Comparison of ENCODE assay signal across 10 cellular contexts in genomic region chr10:28587970-28588290, GRCh38. TPM values are rescaled to one million over a fixed set of nuclear protein-coding genes. Genes with fewer than 3 reads are reported as not detected.
DNase-seq lines count a peak whose midpoint lies in the region; ATAC-seq and TF ChIP-seq lines count a peak whose summit lies in the region.
"Had no signal": no experiment of that assay in that cellular context is flagged by ENCODE, and none has a peak within 500 bp of the region (broad histone marks: within the 10 kb centered on the region; RNA-seq: fewer than 3 reads in every experiment).

No MANE protein-coding gene starts in this region.

- H3K36me3 ChIP-seq in colonic mucosa: peaks cover 7% of the 10 kb centered on the region
- peaks cover 71% of the 10 kb centered on the region for H3K36me3 ChIP-seq in lower lobe of right lung

- H3K9me3 Mint-ChIP-seq in natural killer cell: no peaks in the 10 kb centered on the region
- no peaks in the 10 kb centered on the region for H3K9me3 Mint-ChIP-seq in natural killer cell treated with Interleukin-12 subunit alpha and Interleukin-12 subunit beta and Interleukin-15 and Interleukin-18, amount 100 ng/mL, for 72 hours

- H3K4me1 ChIP-seq in colonic mucosa (peaks cover 9% of the 10 kb centered on the region), lower lobe of right lung (peaks cover 50% of the 10 kb centered on the region)

- ATAC-seq in natural killer cell: no peak
- no peak for ATAC-seq in natural killer cell treated with Interleukin-12 subunit alpha and Interleukin-12 subunit beta and Interleukin-15 and Interleukin-18, amount 100 ng/mL, for 72 hours
- ATAC-seq in lower lobe of right lung: peak; percentile 71 to 85
- no peak for ATAC-seq in GM21390 (IDR thresholded peaks at IDR 0.05; ENCODE audit: unreplicated experiment)
- ATAC-seq: HCT116 had no signal

- DNase-seq in natural killer cell (no peak), colonic mucosa (no peak), lower lobe of right lung (no peak), UCSD-AML1 (lab: John Stamatoyannopoulos, UW; ENCODE audit: unreplicated experiment) (no peak), germinal center (ENCODE audit: low spot score) (no peak)
- no peak for DNase-seq in natural killer cell treated with Interleukin-12 subunit alpha and Interleukin-12 subunit beta and Interleukin-15 and Interleukin-18, amount 100 ng/mL, for 72 hours (ENCODE audit: low spot score)
- DNase-seq in stimulated activated naive CD4-positive, alpha-beta T cell (lab: John Stamatoyannopoulos, UW): no peak
- DNase-seq: NCI-H1694 had no signal

- H3K4me3 ChIP-seq in colonic mucosa (no peak overlapping the region), lower lobe of right lung (no peak overlapping the region)

- peaks cover 10% of the 10 kb centered on the region for H3K36me3 Mint-ChIP-seq in natural killer cell
- peaks cover 29% of the 10 kb centered on the region for H3K36me3 Mint-ChIP-seq in natural killer cell treated with Interleukin-12 subunit alpha and Interleukin-12 subunit beta and Interleukin-15 and Interleukin-18, amount 100 ng/mL, for 72 hours

- no peak overlapping the region for H3K9ac ChIP-seq in colonic mucosa (ENCODE audit: low read depth in 2 of 2, low read length in 2 of 2)

- H3K27ac ChIP-seq in colonic mucosa: peak overlapping the region; percentile 0
- H3K27ac ChIP-seq in lower lobe of right lung: peak overlapping the region; percentile 53

- no peaks in the 10 kb centered on the region for H3K9me3 ChIP-seq in colonic mucosa
- no peaks in the 10 kb centered on the region for H3K9me3 ChIP-seq in lower lobe of right lung

- H3K27me3 ChIP-seq in colonic mucosa (no peaks in the 10 kb centered on the region), lower lobe of right lung (ENCODE audit: low read depth) (no peaks in the 10 kb centered on the region)

- peak overlapping the region; percentile 60 to 73 for H3K27ac Mint-ChIP-seq in natural killer cell
- peak overlapping the region in 1 of 2 donors; percentile 33 for H3K27ac Mint-ChIP-seq in natural killer cell treated with Interleukin-12 subunit alpha and Interleukin-12 subunit beta and Interleukin-15 and Interleukin-18, amount 100 ng/mL, for 72 hours

- intact Hi-C loops in natural killer cell (cut with micrococcal nuclease) (no loop called here), colonic mucosa (cut with DNase I) (loop anchor here (10.0 kb wide), 1 partner anchor 153 kb away; no protein-coding TSS in a partner anchor), lower lobe of right lung (cut with DNase I) (no loop called here)

- no peaks in the 10 kb centered on the region for H3K27me3 Mint-ChIP-seq in natural killer cell (ENCODE audit: low read depth in 2 of 2)
- no peaks in the 10 kb centered on the region for H3K27me3 Mint-ChIP-seq in natural killer cell treated with Interleukin-12 subunit alpha and Interleukin-12 subunit beta and Interleukin-15 and Interleukin-18, amount 100 ng/mL, for 72 hours

- TF ChIP-seq CTCF in natural killer cell (IDR thresholded peaks at IDR 0.05): no peak
- TF ChIP-seq CTCF in colonic mucosa (IDR thresholded peaks at IDR 0.05): no peak
- peak; percentile 23 for TF ChIP-seq CTCF in lower lobe of right lung (IDR thresholded peaks at IDR 0.05)

- no peak overlapping the region for H3K4me3 Mint-ChIP-seq in natural killer cell
- no peak overlapping the region for H3K4me3 Mint-ChIP-seq in natural killer cell treated with Interleukin-12 subunit alpha and Interleukin-12 subunit beta and Interleukin-15 and Interleukin-18, amount 100 ng/mL, for 72 hours

- peaks cover 51 to 52% of the 10 kb centered on the region in 2 donors for H3K4me1 Mint-ChIP-seq in natural killer cell
- peaks cover 32 to 35% of the 10 kb centered on the region in 2 donors for H3K4me1 Mint-ChIP-seq in natural killer cell treated with Interleukin-12 subunit alpha and Interleukin-12 subunit beta and Interleukin-15 and Interleukin-18, amount 100 ng/mL, for 72 hours (ENCODE audit: low read depth in 2 of 2)

RNA-seq across cellular contexts. Expression of gene WAC, which starts 55.0 kb away (rescaled TPM):
- 100 to 1,000 TPM; 225 to 245 (median 226) TPM for total RNA-seq in natural killer cell
- total RNA-seq in natural killer cell treated with Interleukin-12 subunit alpha and Interleukin-12 subunit beta and Interleukin-15 and Interleukin-18, amount 100 ng/mL, for 72 hours: 100 to 1,000 TPM; 136 to 146 TPM
- 100 to 1,000 TPM in 1 of 2 donors, 10 to 100 TPM in 1; 78.3 to 135 TPM for total RNA-seq in colonic mucosa
- total RNA-seq in lower lobe of right lung: 123 TPM

Comparison
In these comparisons a context has a peak if more than half of its experiments do, and no peak if none do; other contexts are left out.
1. ATAC-seq: peak in lower lobe of right lung (2 of 2); none in natural killer cell (0 of 3), natural killer cell treated with Interleukin-12 subunit alpha and Interleukin-12 subunit beta and Interleukin-15 and Interleukin-18, amount 100 ng/mL, for 72 hours (0 of 2) and GM21390 (single experiment).